Comparison of ENCODE assay signal across 17 cellular contexts in the genomic region with DNA sequence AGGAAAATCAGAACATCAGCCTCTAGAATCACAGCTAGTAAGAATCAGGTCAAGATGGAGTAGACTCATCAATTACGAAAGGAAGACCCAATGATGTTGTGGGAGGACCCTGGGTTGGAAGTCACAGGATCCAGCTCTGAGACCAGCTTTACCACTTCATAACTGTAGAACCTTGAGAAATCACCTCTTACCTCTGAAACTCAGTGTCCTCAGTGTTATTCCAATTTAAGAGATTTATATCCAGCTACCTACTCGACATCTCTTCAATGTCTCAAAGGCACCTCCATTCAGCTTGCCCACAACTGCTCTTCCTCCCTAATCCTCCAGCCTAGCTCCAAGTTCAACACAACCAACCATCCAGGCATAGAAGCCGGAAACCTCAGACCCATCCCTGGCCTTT. TPM values are rescaled to one million over a fixed set of nuclear protein-coding genes. Genes with fewer than 3 reads are reported as not detected.
"Had no signal": no experiment of that assay in that cellular context is flagged by ENCODE, and none has a peak within 500 bp of the region (broad histone marks: within the 10 kb centered on the region; RNA-seq: fewer than 3 reads in every experiment).

No MANE protein-coding gene starts in this region.

- ATAC-seq: natural killer cell; SK-N-SH treated with all-trans-retinoic acid at 6 μM for 48 hours; stimulated activated naive CD8-positive, alpha-beta T cell treated with anti-CD3 and anti-CD28 coated beads, Interleukin-15, amount 100 ng/mL, for 72 hours had no signal

- H3K9me3 ChIP-seq: prostate gland, thoracic aorta had no signal

- H3K36me3 Mint-ChIP-seq: natural killer cell had no signal

- H3K27ac Mint-ChIP-seq: activated B cell treated with CpG ODN at 0.5 μM for 24 hours; activated CD4-positive, alpha-beta T cell treated with anti-CD3 and anti-CD28 coated beads, Interleukin-2, amount 10 ng/mL, durations not matched to agents 24 days and 14 days; activated naive CD8-positive, alpha-beta T cell had no signal

- H3K27ac ChIP-seq: thoracic aorta had no signal

- H3K9me3 Mint-ChIP-seq: activated B cell treated with CpG ODN at 0.5 μM for 24 hours; activated CD4-positive, alpha-beta T cell treated with anti-CD3 and anti-CD28 coated beads, Interleukin-2, amount 10 ng/mL, durations not matched to agents 24 days and 14 days; natural killer cell; stimulated activated naive CD8-positive, alpha-beta T cell treated with anti-CD3 and anti-CD28 coated beads, Interleukin-15, amount 100 ng/mL, for 72 hours had no signal

- H3K4me3 ChIP-seq: prostate gland, thoracic aorta had no signal

- DNase-seq: activated B cell treated with CpG ODN at 0.5 μM for 24 hours; activated CD4-positive, alpha-beta T cell treated with anti-CD3 and anti-CD28 coated beads, Interleukin-2, amount 10 ng/mL, durations not matched to agents 24 days and 14 days; activated effector memory CD4-positive, alpha-beta T cell treated with anti-CD3 and anti-CD28 coated beads, Interleukin-2, amount 50 U/mL, for 16 hours; activated T-cell treated with anti-CD3 and anti-CD28 coated beads for 4 hours; foreskin melanocyte; hippocampal formation; natural killer cell; nucleus accumbens; stimulated activated CD4-positive, alpha-beta T cell treated with anti-CD3 and anti-CD28 coated beads, Interleukin-15, amount 100 ng/mL, for 24 hours; stimulated activated CD4-positive, alpha-beta T cell treated with anti-CD3 and anti-CD28 coated beads, Interleukin-4, amount 100 ng/mL, for 24 hours; stimulated activated naive CD8-positive, alpha-beta T cell treated with anti-CD3 and anti-CD28 coated beads, Interleukin-15, amount 100 ng/mL, for 72 hours had no signal

- H3K4me3 Mint-ChIP-seq: activated B cell treated with CpG ODN at 0.5 μM for 24 hours; activated CD4-positive, alpha-beta T cell treated with anti-CD3 and anti-CD28 coated beads, Interleukin-2, amount 10 ng/mL, durations not matched to agents 24 days and 14 days; activated naive CD8-positive, alpha-beta T cell; natural killer cell; stimulated activated naive CD8-positive, alpha-beta T cell treated with anti-CD3 and anti-CD28 coated beads, Interleukin-15, amount 100 ng/mL, for 72 hours had no signal

RNA-seq across cellular contexts. Expression of a gene that starts 47.7 kb away (rescaled TPM):
- total RNA-seq: activated B cell treated with CpG ODN at 0.5 μM for 24 hours; activated CD8-positive, alpha-beta memory T cell treated with anti-CD3 and anti-CD28 coated beads for 36 hours; natural killer cell; T-helper 1 cell treated with Interleukin-12 subunit alpha and Interleukin-12 subunit beta and Interleukin-4 antibody, amounts not matched to agents 30 ng/mL and 1 ng/mL, for 36 hours; thoracic aorta had no signal
